17 cellular contexts compared by ENCODE assay signal in the genomic region with DNA sequence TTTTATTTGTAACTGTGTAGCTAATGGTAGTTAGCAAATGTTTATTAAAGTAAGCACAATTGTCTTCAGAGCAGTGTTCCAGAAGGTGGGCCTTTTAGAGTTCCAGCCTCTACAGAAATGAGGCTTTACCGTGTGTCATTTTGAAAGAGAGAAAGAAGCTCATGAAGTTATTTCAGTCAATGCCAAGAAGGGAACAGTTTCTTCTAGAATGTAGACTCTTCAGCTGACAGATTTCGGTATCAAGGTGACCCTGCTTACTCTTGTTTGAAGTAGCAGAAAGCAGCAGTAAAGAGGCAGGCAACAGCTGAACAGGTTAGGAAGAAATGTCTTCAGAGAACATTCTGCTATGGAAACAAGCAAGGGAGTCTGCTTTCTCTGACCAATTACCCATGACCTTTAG.
DNase-seq lines count a peak whose midpoint lies in the region; ATAC-seq and TF ChIP-seq lines count a peak whose summit lies in the region.
"Had no signal": no experiment of that assay in that cellular context is flagged by ENCODE, and none has a peak within 500 bp of the region (broad histone marks: within the 10 kb centered on the region; RNA-seq: fewer than 3 reads in every experiment).

No MANE protein-coding gene starts in this region.

- no peak overlapping the region for H3K9ac ChIP-seq in MM.1S (ENCODE audit: low read length)

- peak overlapping the region; percentile 31; the same call in 1 of the 2 replicates for H3K4me2 ChIP-seq in MM.1S (ENCODE audit: low read depth, low read length)

- H3K4me3 ChIP-seq in MM.1S (ENCODE audit: low read length): no peak overlapping the region
- H3K4me3 ChIP-seq: left lung had no signal

- no peaks in the 10 kb centered on the region for H3K79me2 ChIP-seq in MM.1S (ENCODE audit: low read length)

- H4K20me1 ChIP-seq in MM.1S (ENCODE audit: insufficient read depth, low read length): no peaks in the 10 kb centered on the region

- no peaks in the 10 kb centered on the region for H3K36me3 ChIP-seq in MM.1S (replicated peaks; ENCODE audit: insufficient read depth, low read length)
- H3K36me3 ChIP-seq: left lung had no signal

- no peaks in the 10 kb centered on the region for H3K27me3 ChIP-seq in MM.1S (replicated peaks; ENCODE audit: insufficient read depth, low read length)
- H3K27me3 ChIP-seq: left lung had no signal

- H3K9me2 ChIP-seq in MM.1S (replicated peaks; ENCODE audit: insufficient read depth, low read length): no peaks in the 10 kb centered on the region

- peaks cover 7% of the 10 kb centered on the region; the same call in 1 of the 2 replicates for H3K4me1 ChIP-seq in MM.1S (ENCODE audit: low read length)
- H3K4me1 ChIP-seq: left lung had no signal

- no peaks in the 10 kb centered on the region for H3K9me3 ChIP-seq in MM.1S (replicated peaks; ENCODE audit: insufficient read depth, low read length)
- H3K9me3 ChIP-seq: left lung had no signal

- no peaks in the 10 kb centered on the region for H3F3A ChIP-seq in MM.1S (ENCODE audit: insufficient read depth, low read length)

- DNase-seq in MM.1S (peak; percentile 21), COLO668 (lab: John Stamatoyannopoulos, UW; ENCODE audit: unreplicated experiment) (no peak)
- no peak for DNase-seq in activated CD4-positive, alpha-beta T cell treated with anti-CD3 and anti-CD28 coated beads, Interleukin-2, amount 50 U/mL, for 1 hour
- DNase-seq in activated naive CD4-positive, alpha-beta T cell (lab: John Stamatoyannopoulos, UW): no peak
- no peak for DNase-seq in stimulated activated CD4-positive, alpha-beta T cell treated with anti-CD3 and anti-CD28 coated beads, Interleukin-2, amount 100 ng/mL, for 24 hours
- DNase-seq: activated CD4-positive, alpha-beta T cell treated with anti-CD3 and anti-CD28 coated beads for 48 hours; activated T-cell treated with anti-CD3 and anti-CD28 coated beads, Interleukin-2, amount 50 U/mL, for 1 hour; Calu3; effector memory CD4-positive, alpha-beta T cell; left lung; NCI-H1694 treated with DMSO at 0.1 percent for 48 hours; NCI-H526 treated with DMSO at 0.1 percent for 48 hours; stimulated activated CD4-positive, alpha-beta T cell treated with anti-CD3 and anti-CD28 coated beads, Interleukin-12 subunit alpha, Interleukin-12 subunit beta, amount 100 ng/mL, for 4 hours had no signal

- H3K27ac ChIP-seq in MM.1S (ENCODE audit: low read length): peak overlapping the region; percentile 48; the same call in 1 of the 2 replicates
- H3K27ac ChIP-seq: left lung, RWPE1 had no signal

- ATAC-seq in GM18511 (IDR thresholded peaks at IDR 0.05; ENCODE audit: unreplicated experiment) (peak; percentile 65), GM21447 (IDR thresholded peaks at IDR 0.05; ENCODE audit: unreplicated experiment) (peak; percentile 59), HG03025 (IDR thresholded peaks at IDR 0.05; ENCODE audit: low FRiP score, unreplicated experiment) (peak; percentile 77)
- ATAC-seq: left lung had no signal

- H2AFZ ChIP-seq in MM.1S (ENCODE audit: low read length): peak overlapping the region; percentile 44; the same call in 1 of the 2 replicates

- TF ChIP-seq CTCF in MM.1S (IDR thresholded peaks at IDR 0.05; ENCODE audit: low read length): no peak
